In the genomic region with DNA sequence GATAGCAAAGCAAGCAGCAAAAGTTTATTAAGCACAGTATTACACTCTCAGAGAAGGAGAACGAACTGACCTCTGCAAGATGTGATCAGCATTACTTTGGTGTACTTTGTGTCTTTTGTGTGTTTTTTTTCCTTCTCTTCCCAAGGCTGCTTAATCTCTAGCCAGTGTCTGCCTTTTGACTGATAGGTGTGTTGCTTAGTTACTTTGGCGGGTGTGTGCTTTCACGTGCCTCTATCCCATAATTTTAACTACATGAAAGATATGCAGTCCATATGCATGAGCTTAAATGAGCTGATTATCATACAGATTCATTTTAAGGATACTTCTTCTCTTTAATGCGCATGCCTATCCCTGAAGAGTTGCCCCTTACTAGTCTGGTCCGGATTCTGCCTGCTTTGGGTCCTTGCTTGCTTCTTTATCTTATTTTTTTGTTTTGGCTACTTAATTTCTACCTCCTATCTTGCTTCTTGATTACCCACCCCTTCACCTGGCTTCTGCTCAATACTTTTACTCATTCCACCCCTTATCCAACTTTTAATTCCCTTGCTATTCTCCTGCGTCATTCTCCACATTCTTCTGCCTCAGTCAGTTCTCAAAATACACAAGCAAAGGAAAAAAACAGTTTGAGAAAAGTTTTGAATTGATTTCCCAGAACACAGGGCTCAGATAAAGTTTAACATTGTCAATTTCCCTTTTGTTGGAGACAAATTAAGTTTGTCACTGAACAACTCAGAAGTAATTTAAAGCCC, we compare ENCODE assay signal across 20 cellular contexts.
"Had no signal": no experiment of that assay in that cellular context is flagged by ENCODE, and none has a peak within 500 bp of the region (broad histone marks: within the 10 kb centered on the region; RNA-seq: fewer than 3 reads in every experiment).

No MANE protein-coding gene starts in this region.

- ATAC-seq: Panc1, SK-N-SH treated with all-trans-retinoic acid at 6 μM for 48 hours had no signal

- H3K9me3 ChIP-seq: MG63, SJCRH30 had no signal

- H3K27ac ChIP-seq: RWPE1, SJCRH30 had no signal

- DNase-seq: Karpas-422, KG1, MG63, NCI-H1092 treated with DMSO at 0.1 percent for 48 hours, NCI-H1436, NCI-H187, NCI-H2029, NCI-H2081 treated with DMSO at 0.1 percent for 48 hours, NCI-H2171, NCI-H226, NCI-H446, NCI-H510A, NCI-H524 treated with DMSO at 0.1 percent for 48 hours, NCI-H69, NCI-H774, SHP77 treated with DMSO at 0.1 percent for 48 hours, SJCRH30 had no signal

- H3K27me3 ChIP-seq: MG63, SJCRH30 had no signal

- H3K4me1 ChIP-seq: SJCRH30 had no signal

- H3K4me3 ChIP-seq: MG63, SJCRH30 had no signal
